25 cellular contexts compared by ENCODE assay signal in the genomic region with DNA sequence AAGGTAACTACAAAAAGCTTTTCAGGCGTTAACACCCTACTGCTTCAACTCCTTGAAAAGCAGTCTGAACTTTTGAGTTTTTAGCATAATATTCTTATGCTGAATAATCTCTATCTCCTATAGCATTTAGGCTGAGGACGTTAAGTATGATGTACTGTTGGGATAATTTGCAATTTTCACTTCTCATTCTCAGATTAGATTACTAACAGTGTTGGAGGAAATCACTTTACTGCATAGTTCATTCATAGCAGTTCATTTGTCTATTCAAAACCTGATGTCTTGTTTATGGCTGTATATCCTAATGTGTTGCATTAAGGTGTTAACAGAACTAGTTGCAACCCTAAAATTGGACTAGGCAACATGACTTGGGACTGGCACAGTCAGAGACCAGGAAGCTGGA.
"Had no signal": no experiment of that assay in that cellular context is flagged by ENCODE, and none has a peak within 500 bp of the region (broad histone marks: within the 10 kb centered on the region; RNA-seq: fewer than 3 reads in every experiment).

No MANE protein-coding gene starts in this region.

- H3K27me3 ChIP-seq: gastrocnemius medialis, heart left ventricle, hepatocyte, neural progenitor cell, right lobe of liver, suprapubic skin, vagina had no signal

- H3K9me3 Mint-ChIP-seq: naive B cell, nephron, neural progenitor cell had no signal

- H3K4me1 ChIP-seq: gastrocnemius medialis, heart left ventricle, neural progenitor cell, right lobe of liver, suprapubic skin, vagina had no signal

- H3K4me3 ChIP-seq: gastrocnemius medialis, heart left ventricle, hepatocyte, lung, neural progenitor cell, right lobe of liver, suprapubic skin, vagina had no signal

- H3K79me2 ChIP-seq: hepatocyte, parathyroid adenoma had no signal

- H3K4me1 Mint-ChIP-seq: nephron; neural progenitor cell; stimulated activated naive CD8-positive, alpha-beta T cell treated with anti-CD3 and anti-CD28 coated beads, Interleukin-15, amount 100 ng/mL, for 72 hours had no signal

- H3K36me3 ChIP-seq: gastrocnemius medialis, heart left ventricle, neural progenitor cell, right lobe of liver, suprapubic skin, vagina had no signal

- DNase-seq: cortex of kidney; foreskin fibroblast; gastrocnemius medialis; heart left ventricle; kidney; naive B cell; right lobe of liver; small intestine; stimulated activated CD4-positive, alpha-beta T cell treated with anti-CD3 and anti-CD28 coated beads, Interleukin-15, amount 100 ng/mL, for 24 hours; stimulated activated CD4-positive, alpha-beta T cell treated with anti-CD3 and anti-CD28 coated beads, Interleukin-2, amount 100 ng/mL, for 48 hours; stimulated activated naive CD4-positive, alpha-beta T cell; stimulated activated naive CD8-positive, alpha-beta T cell treated with anti-CD3 and anti-CD28 coated beads, Interleukin-15, amount 100 ng/mL, for 72 hours; trophoblast cell had no signal

- H3K4me2 ChIP-seq: hepatocyte, neural progenitor cell had no signal

- H2AFZ ChIP-seq: hepatocyte, neural progenitor cell, parathyroid adenoma had no signal

- H3K27me3 Mint-ChIP-seq: naive B cell; progenitor cell of endocrine pancreas; stimulated activated naive CD8-positive, alpha-beta T cell treated with anti-CD3 and anti-CD28 coated beads, Interleukin-15, amount 100 ng/mL, for 72 hours had no signal

- H3K9me3 ChIP-seq: gastrocnemius medialis, right lobe of liver, suprapubic skin, vagina had no signal

- ATAC-seq: esophagus mucosa; gastrocnemius medialis; heart left ventricle; left lobe of liver; right lobe of liver; stimulated activated naive CD8-positive, alpha-beta T cell treated with anti-CD3 and anti-CD28 coated beads, Interleukin-15, amount 100 ng/mL, for 72 hours had no signal

- H3K4me3 Mint-ChIP-seq: memory B cell; naive B cell; nephron; neural progenitor cell; stimulated activated naive CD8-positive, alpha-beta T cell treated with anti-CD3 and anti-CD28 coated beads, Interleukin-15, amount 100 ng/mL, for 72 hours had no signal

- H3K36me3 Mint-ChIP-seq: memory B cell, naive B cell, neural progenitor cell had no signal

- H3K27ac Mint-ChIP-seq: memory B cell, nephron, neural progenitor cell, progenitor cell of endocrine pancreas had no signal

- H3K27ac ChIP-seq: epithelial cell of prostate, gastrocnemius medialis, heart left ventricle, hepatocyte, neural progenitor cell, parathyroid adenoma, right lobe of liver, suprapubic skin, vagina had no signal

- H3K9ac ChIP-seq: neural progenitor cell, parathyroid adenoma had no signal
